ENCODE assay signal across 19 cellular contexts in the genomic region with DNA sequence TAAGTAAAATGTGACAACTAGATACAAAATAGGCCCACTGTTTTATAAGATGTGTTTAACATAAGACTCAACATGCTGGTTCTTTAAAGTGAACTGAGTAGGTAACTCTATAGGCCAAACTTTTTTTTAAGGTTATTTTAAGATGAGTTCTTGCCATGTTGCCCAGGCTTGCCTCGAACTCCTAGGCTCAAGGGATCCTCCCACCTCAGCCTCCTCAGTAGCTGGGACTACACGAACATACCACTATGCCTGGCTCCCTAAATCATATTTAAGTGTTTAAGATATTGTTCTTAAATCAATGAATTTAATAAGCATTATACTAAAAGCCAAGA.
A peak's percentile ranks its signal among the peaks of the same experiment; 100 is the strongest.
DNase-seq lines count a peak whose midpoint lies in the region; ATAC-seq, FAIRE-seq and TF ChIP-seq lines count a peak whose summit lies in the region.
"Had no signal": no experiment of that assay in that cellular context is flagged by ENCODE, and none has a peak within 500 bp of the region (broad histone marks: within the 10 kb centered on the region; RNA-seq: fewer than 3 reads in every experiment).

No MANE protein-coding gene starts in this region.

- TF ChIP-seq EP300 in A549 (IDR thresholded peaks at IDR 0.05): no peak
- TF ChIP-seq EP300 in GM12878 (IDR thresholded peaks at IDR 0.05; ENCODE audit: borderline replicate concordance in 1 of 2, control insufficient read depth in 1 of 2, low read depth in 2 of 2, low read length in 2 of 2): no peak

- no peaks in the 10 kb centered on the region for H3K27me3 ChIP-seq in GM12878 (replicated peaks in 1 of 2; ENCODE audit: control insufficient read depth in 2 of 2, insufficient read depth in 2 of 2, low read length in 1 of 2)
- H3K27me3 ChIP-seq in liver (ENCODE audit: control insufficient read depth in 4 of 4, insufficient read depth in 4 of 4, low read length in 3 of 4): no peaks in the 10 kb centered on the region
- H3K27me3 ChIP-seq: BLaER1 had no signal

- H3K4me2 ChIP-seq in A549 (peak overlapping the region; percentile 40), GM12878 (ENCODE audit: control insufficient read depth, insufficient read depth) (no peak overlapping the region)
- H3K4me2 ChIP-seq: BLaER1 had no signal

- no peak overlapping the region for H3K4me3 ChIP-seq in A549
- H3K4me3 ChIP-seq in GM12878: no peak overlapping the region
- H3K4me3 ChIP-seq in liver (ENCODE audit: low read depth in 1 of 3, low read length in 3 of 3): no peak overlapping the region
- H3K4me3 ChIP-seq: BLaER1, K562 had no signal

- no peak overlapping the region for H2AFZ ChIP-seq in GM12878 (ENCODE audit: control insufficient read depth, low read depth, low read length)

- POLR2A ChIA-PET in A549 (lab: Yijun Ruan, JAX) (no interaction called here), GM12878 (lab: Charles Lee) (no interaction called here)

- H3K79me2 ChIP-seq in GM12878 (ENCODE audit: control insufficient read depth, insufficient read depth, low read length): peaks cover 9% of the 10 kb centered on the region

- no peak for TF ChIP-seq CTCF in A549 (IDR thresholded peaks at IDR 0.05)
- TF ChIP-seq CTCF in GM12878 (IDR thresholded peaks at IDR 0.05 in 2 of 3, conservative IDR thresholded peaks at IDR 0.05 in 1 of 3; ENCODE audit: control insufficient read depth in 2 of 3, extremely low read depth in 1 of 3, insufficient read depth in 1 of 3, low read depth in 3 of 3, low read length in 3 of 3): no peak
- no peak for TF ChIP-seq CTCF in liver (IDR thresholded peaks at IDR 0.05; ENCODE audit: low read depth, low read length, missing input control)

- H3K9ac ChIP-seq in GM12878 (ENCODE audit: control insufficient read depth, insufficient read depth, low read length) (no peak overlapping the region), liver (ENCODE audit: low read depth in 1 of 2, low read length in 2 of 2) (no peak overlapping the region)
- H3K9ac ChIP-seq: BLaER1 had no signal

- H3K27ac ChIP-seq in A549: no peak overlapping the region
- H3K27ac ChIP-seq in GM12878 (ENCODE audit: control insufficient read depth, insufficient read depth): no peak overlapping the region
- peak overlapping the region; percentile 39 to 66 for H3K27ac ChIP-seq in liver (ENCODE audit: low read depth in 1 of 2, low read length in 2 of 2)
- H3K27ac ChIP-seq: 22Rv1, BLaER1, HL-60 had no signal

- FAIRE-seq in A549 (lab: Jason Lieb, UNC): no peak
- FAIRE-seq in H54 (lab: Jason Lieb, UNC): peak; percentile 27
- FAIRE-seq in GM12878 (lab: Jason Lieb, UNC): no peak
- FAIRE-seq: GM12892, K562 had no signal

- 86% methylated on average over 2 of the region's 2 CpGs for WGBS in A549 (ENCODE audit: missing lambda C conversion rate)
- WGBS in GM12878 (ENCODE audit: insufficient coverage, insufficient replicate concordance, low lambda C conversion rate, missing lambda C conversion rate): 51% methylated on average over 2 of the region's 2 CpGs
- WGBS in liver: 84% methylated on average over 2 of the region's 2 CpGs

- TF ChIP-seq RAD21 in A549 (conservative IDR thresholded peaks at IDR 0.05 in 1 of 2, IDR thresholded peaks at IDR 0.05 in 1 of 2): no peak
- TF ChIP-seq RAD21 in GM12878 (IDR thresholded peaks at IDR 0.05; ENCODE audit: insufficient read depth, low read depth, low read length): no peak
- no peak for TF ChIP-seq RAD21 in liver (IDR thresholded peaks at IDR 0.05)

- ATAC-seq in A549: no peak
- ATAC-seq in GM12878: peak; percentile 61
- ATAC-seq: K562 had no signal

- DNase-seq in A549 (ENCODE audit: low read depth in 1 of 2, low spot score in 1 of 2) (no peak), H54 (ENCODE audit: insufficient read length, low spot score) (no peak), GM12878 (ENCODE audit: low read depth, low spot score) (no peak), inferior parietal cortex (ENCODE audit: extremely low spot score) (no peak), SHP77 treated with DMSO at 0.1 percent for 48 hours (lab: John Stamatoyannopoulos, UW) (no peak)
- DNase-seq in activated CD4-positive, CD25-positive, alpha-beta regulatory T cell treated with anti-CD3 and anti-CD28 coated beads, Interleukin-2, amount 50 U/mL, for 72 hours: no peak
- DNase-seq: Calu3; CD4-positive, alpha-beta memory T cell; DMS79 treated with DMSO at 0.1 percent for 48 hours; GF-D8; GOT3; H9; IMR-90 had no signal

- TF ChIP-seq POLR2A in A549 (IDR thresholded peaks at IDR 0.05; ENCODE audit: low read length) (no peak), H54 (IDR thresholded peaks at IDR 0.05; ENCODE audit: low read depth, low read length) (no peak), GM12878 (IDR thresholded peaks at IDR 0.05; ENCODE audit: low read depth, low read length) (no peak)

- intact Hi-C loops in GM12878 (cut with micrococcal nuclease; ENCODE audit: unreplicated experiment): no loop called here

- H3K36me3 ChIP-seq in GM12878 (ENCODE audit: control insufficient read depth in 2 of 2, insufficient read depth in 2 of 2, low read length in 1 of 2) (no peaks in the 10 kb centered on the region; a peak in 3 of 4 replicates), liver (ENCODE audit: control insufficient read depth in 4 of 4, insufficient read depth in 3 of 4, low read depth in 1 of 4, low read length in 3 of 4) (no peaks in the 10 kb centered on the region)
- H3K36me3 ChIP-seq: BLaER1 had no signal

- H3K4me1 ChIP-seq in A549: peaks cover 24% of the 10 kb centered on the region
- H3K4me1 ChIP-seq in GM12878 (ENCODE audit: control insufficient read depth, insufficient read depth, low read length): no peaks in the 10 kb centered on the region; the same call in 1 of the 2 replicates
- H3K4me1 ChIP-seq in liver (ENCODE audit: control insufficient read depth in 4 of 4, insufficient read depth in 4 of 4, low read length in 3 of 4): peaks cover 3 to 33% (median 11%) of the 10 kb centered on the region in 4 donors
- H3K4me1 ChIP-seq: BLaER1 had no signal

- SMC1A ChIA-PET in GM12878 (lab: Charles Lee; ENCODE audit: uncharacterized antibody, unreplicated experiment): interaction anchor here (0.8 to 2.8 kb wide), 7 partner anchors 8 to 78 kb away, joined by 3 to 8 read pairs (median 4); no protein-coding TSS in a partner anchor

- RAD21 ChIA-PET in GM12878 (lab: Charles Lee; ENCODE audit: unreplicated experiment): interaction anchor here (1.0 to 1.2 kb wide), 2 partner anchors 17 to 68 kb away, joined by 3 read pairs; no protein-coding TSS in a partner anchor

- H4K20me1 ChIP-seq in GM12878 (ENCODE audit: control insufficient read depth, insufficient read depth): no peaks in the 10 kb centered on the region

- CTCF ChIA-PET in A549 (lab: Yijun Ruan, JAX) (no interaction called here), GM12878 (lab: Yijun Ruan, JAX) (interaction anchor here (0.7 to 1.2 kb wide), 4 partner anchors 16 to 90 kb away, joined by 3 to 5 read pairs (median 3); no protein-coding TSS in a partner anchor)

- in situ Hi-C loops in GM12878 (cut with MboI): no loop called here

- H3K9me3 ChIP-seq in A549 (no peaks in the 10 kb centered on the region), GM12878 (replicated peaks; ENCODE audit: control insufficient read depth, insufficient read depth, low read length) (no peaks in the 10 kb centered on the region), liver (ENCODE audit: control insufficient read depth in 4 of 4, low read length in 3 of 4) (no peaks in the 10 kb centered on the region)
- H3K9me3 ChIP-seq: BLaER1 had no signal

- no TSS peak for BruUV-seq in GM12878 (replicated peaks; lab: Mats Ljungman, UMichigan)

TF ChIP-seq in A549, 52 proteins besides CTCF, POLR2A, EP300 and RAD21 (continues in another document):
- TF ChIP-seq, protein P1, sequence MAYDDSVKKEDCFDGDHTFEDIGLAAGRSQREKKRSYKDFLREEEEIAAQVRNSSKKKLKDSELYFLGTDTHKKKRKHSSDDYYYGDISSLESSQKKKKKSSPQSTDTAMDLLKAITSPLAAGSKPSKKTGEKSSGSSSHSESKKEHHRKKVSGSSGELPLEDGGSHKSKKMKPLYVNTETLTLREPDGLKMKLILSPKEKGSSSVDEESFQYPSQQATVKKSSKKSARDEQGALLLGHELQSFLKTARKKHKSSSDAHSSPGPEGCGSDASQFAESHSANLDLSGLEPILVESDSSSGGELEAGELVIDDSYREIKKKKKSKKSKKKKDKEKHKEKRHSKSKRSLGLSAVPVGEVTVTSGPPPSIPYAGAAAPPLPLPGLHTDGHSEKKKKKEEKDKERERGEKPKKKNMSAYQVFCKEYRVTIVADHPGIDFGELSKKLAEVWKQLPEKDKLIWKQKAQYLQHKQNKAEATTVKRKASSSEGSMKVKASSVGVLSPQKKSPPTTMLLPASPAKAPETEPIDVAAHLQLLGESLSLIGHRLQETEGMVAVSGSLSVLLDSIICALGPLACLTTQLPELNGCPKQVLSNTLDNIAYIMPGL (CRISPR knock-in tag; IDR thresholded peaks at IDR 0.05; ENCODE audit: borderline replicate concordance): no peak

TF ChIP-seq in GM12878, 131 proteins besides CTCF, POLR2A, EP300 and RAD21 (continues in another document):
- TF ChIP-seq NFIC (IDR thresholded peaks at IDR 0.05; ENCODE audit: low read depth, low read length): no peak
- no peak for TF ChIP-seq BCL11A (IDR thresholded peaks at IDR 0.05; ENCODE audit: low read depth, low read length)
- no peak for TF ChIP-seq BACH1 (IDR thresholded peaks at IDR 0.05; ENCODE audit: borderline replicate concordance)
- TF ChIP-seq MYC (IDR thresholded peaks at IDR 0.05; ENCODE audit: insufficient read depth, insufficient read length, insufficient replicate concordance, low read length, severe bottlenecking): no peak

TF ChIP-seq in liver, 16 proteins besides CTCF, POLR2A, EP300 and RAD21 (continues in another document):
- no peak for TF ChIP-seq JUND (IDR thresholded peaks at IDR 0.05)

Comparison
In these comparisons a context has a peak if more than half of its experiments do, and no peak if none do; other contexts are left out.
1. H3K27ac ChIP-seq: peak in liver (2 of 2); none in A549 (0 of 2) and GM12878 (single experiment).